ENCODE assay signal across 14 cellular contexts in genomic region chr19:40582467-40582866, GRCh38.
"Had no signal": no experiment of that assay in that cellular context is flagged by ENCODE, and none has a peak within 500 bp of the region (broad histone marks: within the 10 kb centered on the region; RNA-seq: fewer than 3 reads in every experiment).

No MANE protein-coding gene starts in this region.

- H3K27me3 Mint-ChIP-seq: activated naive CD8-positive, alpha-beta T cell had no signal

- H3K27ac ChIP-seq: body of pancreas, colonic mucosa, esophagus squamous epithelium, pancreas, thyroid gland, uterus had no signal

- H3K9me3 ChIP-seq: body of pancreas, colonic mucosa, esophagus squamous epithelium, pancreas, thyroid gland, uterus had no signal

- H3K27ac Mint-ChIP-seq: activated naive CD8-positive, alpha-beta T cell had no signal

- H3K36me3 ChIP-seq: colonic mucosa, uterus had no signal

- ATAC-seq: body of pancreas, left lobe of liver, pancreas had no signal

- DNase-seq: activated CD4-positive, alpha-beta T cell treated with anti-CD3 and anti-CD28 coated beads for 4 hours; activated CD8-positive, alpha-beta memory T cell treated with anti-CD3 and anti-CD28 coated beads for 24 hours; amniotic stem cell; body of pancreas; colonic mucosa; effector CD4-positive, alpha-beta T cell; esophagus squamous epithelium; hippocampal formation; pancreas; stimulated activated CD4-positive, alpha-beta T cell treated with anti-CD3 and anti-CD28 coated beads, Interleukin-1b, Interleukin-23, amount 100 ng/mL, for 48 hours; thyroid gland; uterus had no signal

- H3K4me3 Mint-ChIP-seq: activated naive CD8-positive, alpha-beta T cell had no signal

- H3K4me3 ChIP-seq: body of pancreas, colonic mucosa, esophagus squamous epithelium, pancreas, thyroid gland, uterus had no signal

- H3K27me3 ChIP-seq: body of pancreas, colonic mucosa, esophagus squamous epithelium, pancreas, thyroid gland, uterus had no signal

- H3K4me1 ChIP-seq: colonic mucosa, uterus had no signal
